5 cellular contexts compared by ENCODE assay signal in genomic region chr4:21454831-21455230, GRCh38.
"Had no signal": no experiment of that assay in that cellular context is flagged by ENCODE, and none has a peak within 500 bp of the region (broad histone marks: within the 10 kb centered on the region; RNA-seq: fewer than 3 reads in every experiment).

No MANE protein-coding gene starts in this region.

- DNase-seq: GM23248, GOT3, H7, HFFc6, IMR-90 had no signal
